20 cellular contexts compared by ENCODE assay signal in the genomic region with DNA sequence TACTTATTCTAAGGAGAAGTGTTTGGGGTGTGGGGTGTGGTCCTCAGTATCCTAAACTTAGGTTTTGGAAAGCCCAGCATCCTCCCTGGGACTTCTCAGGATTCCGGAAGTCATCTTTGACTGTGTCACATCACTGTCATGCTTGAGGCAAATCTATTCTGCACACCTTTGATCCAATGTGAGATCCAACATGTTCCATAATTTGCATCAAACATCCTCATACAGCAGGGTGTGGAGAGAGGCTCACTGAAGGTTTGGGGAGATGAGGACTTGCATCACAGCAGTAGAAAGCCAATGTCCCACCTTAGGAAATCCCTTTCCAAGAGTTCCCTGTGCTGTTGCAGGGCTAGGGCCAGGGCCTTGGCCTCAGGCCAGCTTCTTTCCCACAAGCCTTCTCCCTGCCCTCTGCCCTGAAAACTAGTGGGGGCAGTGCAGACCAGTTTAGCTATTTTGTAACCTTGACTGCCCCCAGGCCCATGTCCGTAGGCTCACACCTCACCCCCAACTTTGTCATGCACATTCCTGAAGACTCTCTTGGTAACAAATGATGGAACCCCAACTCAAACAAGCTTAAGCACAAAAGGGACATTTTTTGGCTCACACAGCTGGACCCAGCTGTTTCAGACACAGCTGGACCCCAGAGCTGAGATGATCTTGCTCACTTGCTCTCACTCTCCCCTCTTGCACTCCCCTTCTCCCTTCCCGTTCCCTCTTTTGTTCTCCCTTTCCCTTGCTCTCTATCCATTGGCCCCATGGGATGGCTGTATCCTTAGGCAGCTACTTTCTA. TPM values are rescaled to one million over a fixed set of nuclear protein-coding genes. Genes with fewer than 3 reads are reported as not detected.
DNase-seq lines count a peak whose midpoint lies in the region; ATAC-seq and TF ChIP-seq lines count a peak whose summit lies in the region.
"Had no signal": no experiment of that assay in that cellular context is flagged by ENCODE, and none has a peak within 500 bp of the region (broad histone marks: within the 10 kb centered on the region; RNA-seq: fewer than 3 reads in every experiment).

No MANE protein-coding gene starts in this region.

- H3K36me3 ChIP-seq in liver (ENCODE audit: control insufficient read depth in 4 of 4, insufficient read depth in 3 of 4, low read depth in 1 of 4, low read length in 3 of 4) (no peaks in the 10 kb centered on the region), spleen (peaks cover 0 to 11% (median 0%) of the 10 kb centered on the region in 6 donors)

- H3K9me3 ChIP-seq in liver (ENCODE audit: control insufficient read depth in 4 of 4, low read length in 3 of 4): peaks cover 11 to 33% (median 28%) of the 10 kb centered on the region in 4 donors
- H3K9me3 ChIP-seq in spleen: peaks cover 15 to 69% (median 40%) of the 10 kb centered on the region in 8 donors
- H3K9me3 ChIP-seq: testis had no signal

- WGBS in liver: 93% methylated on average over 3 of the region's 3 CpGs
- WGBS in spleen, 5 donors: 87 to 93% (median 90%) methylated on average over 3 of the region's 3 CpGs

- H3K27me3 ChIP-seq in liver (ENCODE audit: control insufficient read depth in 4 of 4, insufficient read depth in 4 of 4, low read length in 3 of 4) (no peaks in the 10 kb centered on the region), spleen (replicated peaks in 1 of 7) (no peaks in the 10 kb centered on the region)
- H3K27me3 ChIP-seq: testis had no signal

- no peak overlapping the region for H3K27ac ChIP-seq in liver (ENCODE audit: low read depth in 1 of 2, low read length in 2 of 2)
- H3K27ac ChIP-seq in spleen: no peak overlapping the region
- H3K27ac ChIP-seq: testis had no signal

- no peaks in the 10 kb centered on the region for H3K4me1 ChIP-seq in liver (ENCODE audit: control insufficient read depth in 4 of 4, insufficient read depth in 4 of 4, low read length in 3 of 4)
- H3K4me1 ChIP-seq in spleen: no peaks in the 10 kb centered on the region
- H3K4me1 ChIP-seq: testis had no signal

- ATAC-seq in GM21619 (IDR thresholded peaks at IDR 0.05; ENCODE audit: unreplicated experiment): no peak
- ATAC-seq: activated CD8-positive, alpha-beta T cell treated with anti-CD3 and anti-CD28 coated beads for 36 hours had no signal

- H3K4me3 ChIP-seq in liver (ENCODE audit: low read depth in 1 of 3, low read length in 3 of 3) (peak overlapping the region in 2 of 3 donors; percentile 12 to 27), spleen (no peak overlapping the region)
- H3K4me3 ChIP-seq: smooth muscle cell, testis had no signal

- intact Hi-C loops in spleen (cut with DNase I; ENCODE audit: low total_unique reads): no loop called here

- no peak for TF ChIP-seq POLR2A in spleen (IDR thresholded peaks at IDR 0.05)

- no peak for TF ChIP-seq RAD21 in liver (IDR thresholded peaks at IDR 0.05)

- TF ChIP-seq CTCF in liver (IDR thresholded peaks at IDR 0.05; ENCODE audit: low read depth, low read length, missing input control) (no peak), spleen (IDR thresholded peaks at IDR 0.05 in 8 of 11, conservative IDR thresholded peaks at IDR 0.05 in 3 of 11) (no peak)

- H3K9ac ChIP-seq in liver (ENCODE audit: low read depth in 1 of 2, low read length in 2 of 2): no peak overlapping the region

- DNase-seq in ELF-1 (ENCODE audit: low read depth, low spot score) (peak; percentile 29), NCI-H69 (lab: John Stamatoyannopoulos, UW) (peak; percentile 7), spleen (peak; percentile 22), Ammon's horn (ENCODE audit: low spot score) (no peak)
- no peak for DNase-seq in stimulated activated CD4-positive, alpha-beta T cell treated with anti-CD3 and anti-CD28 coated beads, Interleukin-2, amount 100 ng/mL, for 48 hours
- DNase-seq: activated CD4-positive, alpha-beta T cell treated with anti-CD3 and anti-CD28 coated beads for 1 hour; activated CD8-positive, alpha-beta T cell treated with anti-CD3 and anti-CD28 coated beads for 36 hours; activated effector memory CD4-positive, alpha-beta T cell treated with Interleukin-2 at 50 U/mL for 16 hours; activated naive CD8-positive, alpha-beta T cell treated with anti-CD3 and anti-CD28 coated beads, Interleukin-2, amount 10 ng/mL, durations not matched to agents 7 days and 5 days; CD4-positive, alpha-beta memory T cell; head of caudate nucleus; immature natural killer cell; NCI-H1417 treated with DMSO at 0.1 percent for 48 hours; stimulated activated CD4-positive, alpha-beta T cell treated with anti-CD3 and anti-CD28 coated beads, Interleukin-4, amount 100 ng/mL, for 1 hour; stimulated activated naive CD4-positive, alpha-beta T cell; T-helper 1 cell; testis had no signal

TF ChIP-seq in liver, 16 proteins besides CTCF, POLR2A, EP300 and RAD21:
- TF ChIP-seq, protein P1, sequence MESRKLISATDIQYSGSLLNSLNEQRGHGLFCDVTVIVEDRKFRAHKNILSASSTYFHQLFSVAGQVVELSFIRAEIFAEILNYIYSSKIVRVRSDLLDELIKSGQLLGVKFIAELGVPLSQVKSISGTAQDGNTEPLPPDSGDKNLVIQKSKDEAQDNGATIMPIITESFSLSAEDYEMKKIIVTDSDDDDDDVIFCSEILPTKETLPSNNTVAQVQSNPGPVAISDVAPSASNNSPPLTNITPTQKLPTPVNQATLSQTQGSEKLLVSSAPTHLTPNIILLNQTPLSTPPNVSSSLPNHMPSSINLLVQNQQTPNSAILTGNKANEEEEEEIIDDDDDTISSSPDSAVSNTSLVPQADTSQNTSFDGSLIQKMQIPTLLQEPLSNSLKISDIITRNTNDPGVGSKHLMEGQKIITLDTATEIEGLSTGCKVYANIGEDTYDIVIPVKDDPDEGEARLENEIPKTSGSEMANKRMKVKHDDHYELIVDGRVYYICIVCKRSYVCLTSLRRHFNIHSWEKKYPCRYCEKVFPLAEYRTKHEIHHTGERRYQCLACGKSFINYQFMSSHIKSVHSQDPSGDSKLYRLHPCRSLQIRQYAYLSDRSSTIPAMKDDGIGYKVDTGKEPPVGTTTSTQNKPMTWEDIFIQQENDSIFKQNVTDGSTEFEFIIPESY (IDR thresholded peaks at IDR 0.05): no peak
- TF ChIP-seq, protein P2, sequence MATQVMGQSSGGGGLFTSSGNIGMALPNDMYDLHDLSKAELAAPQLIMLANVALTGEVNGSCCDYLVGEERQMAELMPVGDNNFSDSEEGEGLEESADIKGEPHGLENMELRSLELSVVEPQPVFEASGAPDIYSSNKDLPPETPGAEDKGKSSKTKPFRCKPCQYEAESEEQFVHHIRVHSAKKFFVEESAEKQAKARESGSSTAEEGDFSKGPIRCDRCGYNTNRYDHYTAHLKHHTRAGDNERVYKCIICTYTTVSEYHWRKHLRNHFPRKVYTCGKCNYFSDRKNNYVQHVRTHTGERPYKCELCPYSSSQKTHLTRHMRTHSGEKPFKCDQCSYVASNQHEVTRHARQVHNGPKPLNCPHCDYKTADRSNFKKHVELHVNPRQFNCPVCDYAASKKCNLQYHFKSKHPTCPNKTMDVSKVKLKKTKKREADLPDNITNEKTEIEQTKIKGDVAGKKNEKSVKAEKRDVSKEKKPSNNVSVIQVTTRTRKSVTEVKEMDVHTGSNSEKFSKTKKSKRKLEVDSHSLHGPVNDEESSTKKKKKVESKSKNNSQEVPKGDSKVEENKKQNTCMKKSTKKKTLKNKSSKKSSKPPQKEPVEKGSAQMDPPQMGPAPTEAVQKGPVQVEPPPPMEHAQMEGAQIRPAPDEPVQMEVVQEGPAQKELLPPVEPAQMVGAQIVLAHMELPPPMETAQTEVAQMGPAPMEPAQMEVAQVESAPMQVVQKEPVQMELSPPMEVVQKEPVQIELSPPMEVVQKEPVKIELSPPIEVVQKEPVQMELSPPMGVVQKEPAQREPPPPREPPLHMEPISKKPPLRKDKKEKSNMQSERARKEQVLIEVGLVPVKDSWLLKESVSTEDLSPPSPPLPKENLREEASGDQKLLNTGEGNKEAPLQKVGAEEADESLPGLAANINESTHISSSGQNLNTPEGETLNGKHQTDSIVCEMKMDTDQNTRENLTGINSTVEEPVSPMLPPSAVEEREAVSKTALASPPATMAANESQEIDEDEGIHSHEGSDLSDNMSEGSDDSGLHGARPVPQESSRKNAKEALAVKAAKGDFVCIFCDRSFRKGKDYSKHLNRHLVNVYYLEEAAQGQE (IDR thresholded peaks at IDR 0.05): no peak
- TF ChIP-seq EGR1 (IDR thresholded peaks at IDR 0.05; ENCODE audit: low read depth in 2 of 2) (no peak), YY1 (IDR thresholded peaks at IDR 0.05) (no peak), GABPA (IDR thresholded peaks at IDR 0.05 in 1 of 2, conservative IDR thresholded peaks at IDR 0.05 in 1 of 2) (no peak), RXRA (IDR thresholded peaks at IDR 0.05) (no peak), SP1 (IDR thresholded peaks at IDR 0.05) (no peak)
- TF ChIP-seq, protein P3, sequence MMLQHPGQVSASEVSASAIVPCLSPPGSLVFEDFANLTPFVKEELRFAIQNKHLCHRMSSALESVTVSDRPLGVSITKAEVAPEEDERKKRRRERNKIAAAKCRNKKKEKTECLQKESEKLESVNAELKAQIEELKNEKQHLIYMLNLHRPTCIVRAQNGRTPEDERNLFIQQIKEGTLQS (IDR thresholded peaks at IDR 0.05): no peak

RNA-seq across cellular contexts. Expression of a gene that starts 46.7 kb away (rescaled TPM):
- total RNA-seq in liver (1 to 10 TPM in 1 of 2 donors, under 1 TPM in 1; 0.93 to 4.9 TPM), spleen (1 to 10 TPM in 6 of 7 donors, under 1 TPM in 1; 0.87 to 3.1 (median 2.1) TPM)
- polyA plus RNA-seq in liver (under 1 TPM; 0.05 to 0.29 TPM), spleen (under 1 TPM; 0.02 to 0.16 (median 0.02) TPM)

Comparison
In these comparisons a context has a peak if more than half of its experiments do, and no peak if none do; other contexts are left out.
1. DNase-seq: peak in ELF-1 (single experiment), NCI-H69 (single experiment) and spleen (single experiment); none in stimulated activated CD4-positive, alpha-beta T cell treated with anti-CD3 and anti-CD28 coated beads, Interleukin-2, amount 100 ng/mL, for 48 hours (0 of 2) and Ammon's horn (single experiment).
2. H3K4me3 ChIP-seq: peak in liver (2 of 3); none in spleen (0 of 8).